Comparison of ENCODE assay signal across 8 cellular contexts in the genomic region with DNA sequence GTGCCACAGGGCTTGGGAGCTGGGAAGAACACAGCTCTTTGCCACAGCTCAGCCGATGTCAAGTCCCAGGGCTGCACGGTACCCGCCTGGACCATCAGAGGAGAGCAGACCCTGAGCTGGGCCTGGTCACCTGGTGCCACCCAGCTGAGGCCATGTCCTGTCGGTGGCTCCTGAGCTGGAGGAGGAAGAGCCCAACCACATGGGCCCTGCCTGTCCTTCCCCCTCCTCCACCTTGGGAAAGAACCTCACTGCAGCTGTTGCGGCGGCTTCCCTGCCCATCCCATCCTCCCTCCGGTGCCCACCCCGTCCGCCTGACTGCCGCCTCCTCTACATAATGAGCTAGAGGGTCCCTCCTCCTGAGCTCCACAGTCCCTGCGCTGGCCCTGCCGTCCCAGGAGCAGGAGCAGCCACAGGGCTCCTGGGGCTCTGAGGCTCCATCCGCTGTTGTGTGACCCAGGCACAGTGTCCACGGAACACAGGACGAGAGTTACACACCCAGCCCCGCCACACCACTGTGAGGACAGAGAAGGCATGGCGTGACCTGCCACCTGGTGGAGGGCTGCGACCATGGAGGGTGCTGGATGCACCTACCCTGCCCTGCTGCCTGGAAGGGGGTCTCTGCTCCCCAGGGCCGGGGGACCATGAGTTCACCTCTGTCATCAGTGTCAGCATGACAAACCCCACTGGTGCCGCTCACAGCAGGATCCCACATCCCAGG. TPM values are rescaled to one million over a fixed set of nuclear protein-coding genes. Genes with fewer than 3 reads are reported as not detected.
DNase-seq lines count a peak whose midpoint lies in the region; ATAC-seq lines count a peak whose summit lies in the region.

No MANE protein-coding gene starts in this region.

- H3K27ac Mint-ChIP-seq in activated naive CD8-positive, alpha-beta T cell, result peak overlapping the region; percentile 10

- H3K9me3 Mint-ChIP-seq in activated naive CD8-positive, alpha-beta T cell (ENCODE audit: low read depth), result no peaks in the 10 kb centered on the region

- peaks cover 5% of the 10 kb centered on the region for H3K4me1 Mint-ChIP-seq in activated naive CD8-positive, alpha-beta T cell (ENCODE audit: low read depth)

- peak; percentile 61 to 65 for ATAC-seq in right cardiac atrium
- ATAC-seq in GM19324 (IDR thresholded peaks at IDR 0.05; ENCODE audit: low FRiP score, unreplicated experiment), result no peak

- intact Hi-C loops in right cardiac atrium (cut with DNase I), result loop anchor here in 1 of 4 donors (5.0 kb wide), 1 partner anchor 103 kb away; no protein-coding TSS in a partner anchor

- H3K9me3 ChIP-seq in NT2/D1 (ENCODE audit: insufficient read depth, low read length), result no peaks in the 10 kb centered on the region
- no peaks in the 10 kb centered on the region for H3K9me3 ChIP-seq in right cardiac atrium (ENCODE audit: control insufficient read depth, low read length)

- peak overlapping the region; percentile 47 for H3K9ac ChIP-seq in NT2/D1 (ENCODE audit: insufficient read length, low read depth)

- H3K4me1 ChIP-seq in NT2/D1 (ENCODE audit: insufficient read depth, insufficient read length) (peaks cover 18% of the 10 kb centered on the region), right cardiac atrium (ENCODE audit: control insufficient read depth, insufficient read depth, low read length) (peaks cover 7% of the 10 kb centered on the region)

- H3K4me3 ChIP-seq in NT2/D1 (ENCODE audit: insufficient read length, low read depth) (no peak overlapping the region), right cardiac atrium (ENCODE audit: low read length) (no peak overlapping the region)

- DNase-seq in NCI-H2171 treated with DMSO at 0.1 percent for 48 hours (lab: John Stamatoyannopoulos, UW), result peak; percentile 13
- DNase-seq in NCI-H2171 (lab: John Stamatoyannopoulos, UW), result no peak
- no peak for DNase-seq in NT2/D1 (ENCODE audit: low read depth, low spot score)
- DNase-seq in right cardiac atrium, result peak; percentile 57 to 85 (median 85)
- peak; percentile 62 for DNase-seq in stimulated activated CD4-positive, alpha-beta T cell treated with anti-CD3 and anti-CD28 coated beads, Interleukin-4, amount 100 ng/mL, for 24 hours
- DNase-seq in kidney glomerular epithelial cell (lab: John Stamatoyannopoulos, UW), result no peak

- H3K36me3 Mint-ChIP-seq in activated naive CD8-positive, alpha-beta T cell, result no peaks in the 10 kb centered on the region

- H3K27me3 ChIP-seq in NT2/D1 (ENCODE audit: insufficient read depth, insufficient read length) (no peaks in the 10 kb centered on the region), right cardiac atrium (ENCODE audit: control insufficient read depth, insufficient read depth) (no peaks in the 10 kb centered on the region)

- no peak overlapping the region for H3K4me3 Mint-ChIP-seq in activated naive CD8-positive, alpha-beta T cell

- H3K27ac ChIP-seq in right cardiac atrium (ENCODE audit: low read length), result no peak overlapping the region

- 38% methylated on average over 20 of the region's 20 CpGs for WGBS in right cardiac atrium

- H3K36me3 ChIP-seq in NT2/D1 (ENCODE audit: insufficient read depth, insufficient read length, low read length), result peaks cover 5% of the 10 kb centered on the region

- H3K27me3 Mint-ChIP-seq in activated naive CD8-positive, alpha-beta T cell, result no peaks in the 10 kb centered on the region

RNA-seq across cellular contexts. Expression of a gene that starts 21.4 kb away (rescaled TPM):
- 10 to 100 TPM; 18.4 to 22.5 (median 19.7) TPM for total RNA-seq in right cardiac atrium
- polyA plus RNA-seq in right cardiac atrium, result 24.6 TPM

Comparison
In these comparisons a context has a peak if more than half of its experiments do, and no peak if none do; other contexts are left out.
1. DNase-seq: peak in NCI-H2171 treated with DMSO at 0.1 percent for 48 hours (single experiment), right cardiac atrium (3 of 3) and stimulated activated CD4-positive, alpha-beta T cell treated with anti-CD3 and anti-CD28 coated beads, Interleukin-4, amount 100 ng/mL, for 24 hours (single experiment); none in NCI-H2171 (single experiment), NT2/D1 (single experiment) and kidney glomerular epithelial cell (single experiment).